ENCODE assay signal across 20 cellular contexts in the genomic region with DNA sequence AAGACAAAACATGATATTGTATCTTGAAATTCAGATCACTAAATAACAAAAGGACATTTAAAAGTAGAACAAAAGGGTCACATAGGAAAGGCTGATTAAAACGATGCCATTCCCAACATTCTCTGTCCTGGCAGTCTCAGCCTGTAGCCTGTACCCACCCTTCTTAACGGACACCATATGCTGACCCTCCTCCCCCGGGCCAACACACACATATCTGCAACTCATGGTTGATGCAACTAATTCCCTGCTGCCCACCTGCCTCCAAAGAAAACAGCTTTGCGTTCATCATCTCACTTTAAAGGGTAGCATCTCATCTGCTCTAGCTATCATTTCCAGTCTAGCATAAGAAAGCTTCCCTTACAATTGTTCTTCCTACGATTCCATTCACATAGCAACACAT.
"Had no signal": no experiment of that assay in that cellular context is flagged by ENCODE, and none has a peak within 500 bp of the region (broad histone marks: within the 10 kb centered on the region; RNA-seq: fewer than 3 reads in every experiment).

No MANE protein-coding gene starts in this region.

- H3K4me3 ChIP-seq: breast epithelium, esophagus muscularis mucosa, suprapubic skin, tibial nerve had no signal

- H3K9me3 ChIP-seq: breast epithelium, esophagus muscularis mucosa, suprapubic skin, tibial nerve had no signal

- H3K27me3 Mint-ChIP-seq: central memory CD8-positive, alpha-beta T cell; effector memory CD8-positive, alpha-beta T cell; memory B cell; stimulated activated naive CD8-positive, alpha-beta T cell treated with anti-CD3 and anti-CD28 coated beads, Interleukin-15, amount 100 ng/mL, for 72 hours had no signal

- ATAC-seq: effector memory CD8-positive, alpha-beta T cell; sciatic nerve; stimulated activated effector memory CD8-positive, alpha-beta T cell treated with anti-CD3 and anti-CD28 coated beads, Interleukin-12 subunit alpha, Interleukin-12 subunit beta, amount 100 ng/mL, for 72 hours; stimulated activated naive CD8-positive, alpha-beta T cell treated with anti-CD3 and anti-CD28 coated beads, Interleukin-15, amount 100 ng/mL, for 72 hours had no signal

- H3K4me3 Mint-ChIP-seq: activated naive CD8-positive, alpha-beta T cell treated with anti-CD3 and anti-CD28 coated beads for 36 hours; central memory CD8-positive, alpha-beta T cell; effector memory CD8-positive, alpha-beta T cell; memory B cell; stimulated activated effector memory CD8-positive, alpha-beta T cell treated with anti-CD3 and anti-CD28 coated beads, Interleukin-12 subunit alpha, Interleukin-12 subunit beta, amount 100 ng/mL, for 72 hours; stimulated activated naive CD8-positive, alpha-beta T cell treated with anti-CD3 and anti-CD28 coated beads, Interleukin-15, amount 100 ng/mL, for 72 hours had no signal

- H3K27me3 ChIP-seq: breast epithelium, esophagus muscularis mucosa, suprapubic skin, tibial nerve had no signal

- H3K27ac ChIP-seq: breast epithelium, esophagus muscularis mucosa, suprapubic skin, tibial nerve had no signal

- H3K36me3 Mint-ChIP-seq: activated naive CD8-positive, alpha-beta T cell treated with anti-CD3 and anti-CD28 coated beads for 36 hours; memory B cell; stimulated activated effector memory CD8-positive, alpha-beta T cell treated with anti-CD3 and anti-CD28 coated beads, Interleukin-12 subunit alpha, Interleukin-12 subunit beta, amount 100 ng/mL, for 72 hours had no signal

- H3K9me3 Mint-ChIP-seq: activated naive CD8-positive, alpha-beta T cell treated with anti-CD3 and anti-CD28 coated beads for 36 hours; memory B cell; stimulated activated effector memory CD8-positive, alpha-beta T cell treated with anti-CD3 and anti-CD28 coated beads, Interleukin-12 subunit alpha, Interleukin-12 subunit beta, amount 100 ng/mL, for 72 hours had no signal

- H3K4me1 ChIP-seq: breast epithelium, esophagus muscularis mucosa, suprapubic skin, tibial nerve had no signal

- H3K36me3 ChIP-seq: breast epithelium, esophagus muscularis mucosa, suprapubic skin, tibial nerve had no signal

- H3K27ac Mint-ChIP-seq: activated naive CD8-positive, alpha-beta T cell treated with anti-CD3 and anti-CD28 coated beads for 36 hours; effector memory CD8-positive, alpha-beta T cell; memory B cell; stimulated activated effector memory CD8-positive, alpha-beta T cell treated with anti-CD3 and anti-CD28 coated beads, Interleukin-12 subunit alpha, Interleukin-12 subunit beta, amount 100 ng/mL, for 72 hours; stimulated activated naive CD8-positive, alpha-beta T cell treated with anti-CD3 and anti-CD28 coated beads, Interleukin-15, amount 100 ng/mL, for 72 hours had no signal

- H3K4me1 Mint-ChIP-seq: activated naive CD8-positive, alpha-beta T cell treated with anti-CD3 and anti-CD28 coated beads for 36 hours; central memory CD8-positive, alpha-beta T cell; memory B cell; stimulated activated effector memory CD8-positive, alpha-beta T cell treated with anti-CD3 and anti-CD28 coated beads, Interleukin-12 subunit alpha, Interleukin-12 subunit beta, amount 100 ng/mL, for 72 hours; stimulated activated naive CD8-positive, alpha-beta T cell treated with anti-CD3 and anti-CD28 coated beads, Interleukin-15, amount 100 ng/mL, for 72 hours had no signal

- DNase-seq: activated CD4-positive, alpha-beta T cell treated with anti-CD3 and anti-CD28 coated beads for 4 hours; activated CD4-positive, alpha-beta T cell treated with anti-CD3 and anti-CD28 coated beads, Interleukin-2, amount 50 U/mL, for 48 hours; activated CD4-positive, CD25-positive, alpha-beta regulatory T cell; activated CD8-positive, alpha-beta memory T cell treated with anti-CD3 and anti-CD28 coated beads, Interleukin-2, amount 50 U/mL, for 48 hours; activated naive CD4-positive, alpha-beta T cell treated with Interleukin-2 at 50 U/mL for 16 hours; activated naive CD8-positive, alpha-beta T cell treated with anti-CD3 and anti-CD28 coated beads for 36 hours; activated T-cell treated with anti-CD3 and anti-CD28 coated beads, Interleukin-2, amount 50 U/mL, for 48 hours; effector memory CD8-positive, alpha-beta T cell; occipital lobe; small intestine; stimulated activated CD4-positive, alpha-beta T cell treated with anti-CD3 and anti-CD28 coated beads, Interleukin-2, amount 100 ng/mL, for 24 hours; stimulated activated naive CD8-positive, alpha-beta T cell treated with anti-CD3 and anti-CD28 coated beads, Interleukin-15, amount 100 ng/mL, for 72 hours had no signal
